ENCODE assay signal across 13 cellular contexts in the genomic region with DNA sequence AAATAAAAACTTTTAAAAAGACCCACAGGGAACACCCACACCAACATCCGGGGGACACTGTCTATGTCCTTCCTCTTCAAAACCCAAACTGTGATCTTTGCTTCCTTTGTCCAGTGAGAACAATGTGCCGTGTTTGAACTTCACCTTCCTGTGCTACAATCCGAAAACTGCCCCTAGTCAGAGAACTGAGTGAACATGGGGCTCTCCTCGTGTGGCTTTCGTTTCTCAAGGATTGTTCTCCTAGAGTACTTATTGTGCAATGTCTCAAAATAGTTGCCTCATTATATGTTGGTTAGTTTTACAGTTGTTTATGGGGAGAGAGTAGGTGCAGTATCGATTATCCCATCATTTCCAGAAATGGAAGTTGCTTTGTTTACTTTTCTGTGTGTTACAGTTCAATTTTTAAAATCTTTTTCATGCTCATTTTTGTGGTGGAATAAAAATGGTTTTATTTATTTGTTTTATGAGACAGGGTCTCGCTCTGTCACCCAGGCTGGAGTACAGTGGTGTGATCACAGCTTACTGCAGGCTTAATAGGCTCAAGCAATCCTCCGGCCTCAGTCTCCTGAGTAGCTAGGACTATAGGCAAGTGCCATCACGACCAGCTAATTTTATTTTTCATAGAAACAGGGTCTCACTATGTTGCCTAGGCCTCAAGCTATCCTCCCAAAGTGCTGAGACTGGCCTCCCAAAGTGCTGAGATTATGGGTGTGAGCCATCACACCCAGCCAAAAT. TPM values are rescaled to one million over a fixed set of nuclear protein-coding genes. Genes with fewer than 3 reads are reported as not detected.
A peak's percentile ranks its signal among the peaks of the same experiment; 100 is the strongest.
DNase-seq lines count a peak whose midpoint lies in the region; ATAC-seq, FAIRE-seq and TF ChIP-seq lines count a peak whose summit lies in the region.
"Had no signal": no experiment of that assay in that cellular context is flagged by ENCODE, and none has a peak within 500 bp of the region (broad histone marks: within the 10 kb centered on the region; RNA-seq: fewer than 3 reads in every experiment).

No MANE protein-coding gene starts in this region.

- POLR2A ChIA-PET in A549 (lab: Yijun Ruan, JAX), result no interaction called here
- POLR2A ChIA-PET in WTC11 (lab: Charles Lee), result no interaction called here

- no peak for TF ChIP-seq CTCF in A549 (IDR thresholded peaks at IDR 0.05)
- TF ChIP-seq CTCF in WTC11 (IDR thresholded peaks at IDR 0.05), result no peak
- TF ChIP-seq CTCF in prostate gland (IDR thresholded peaks at IDR 0.05), result no peak

- TF ChIP-seq POLR2A in A549 (IDR thresholded peaks at IDR 0.05; ENCODE audit: low read length) (no peak), prostate gland (IDR thresholded peaks at IDR 0.05) (no peak), GM12892 (IDR thresholded peaks at IDR 0.05; ENCODE audit: low read depth, low read length) (no peak)

- no peak for ATAC-seq in A549
- no peak for ATAC-seq in WTC11
- peak; percentile 63 to 65 for ATAC-seq in right cardiac atrium

- no peaks in the 10 kb centered on the region for H3K4me1 ChIP-seq in A549
- H3K4me1 ChIP-seq in right cardiac atrium (ENCODE audit: control insufficient read depth, insufficient read depth, low read length), result no peaks in the 10 kb centered on the region
- no peaks in the 10 kb centered on the region for H3K4me1 ChIP-seq in prostate gland (replicated peaks)

- H3K4me1 Mint-ChIP-seq in WTC11, result no peaks in the 10 kb centered on the region

- no peak overlapping the region for H3K4me2 ChIP-seq in A549

- no peaks in the 10 kb centered on the region for H3K36me3 ChIP-seq in prostate gland

- H3K27me3 ChIP-seq in right cardiac atrium (ENCODE audit: control insufficient read depth, insufficient read depth) (no peaks in the 10 kb centered on the region), prostate gland (replicated peaks; ENCODE audit: insufficient read depth) (no peaks in the 10 kb centered on the region)
- H3K27me3 ChIP-seq: esophagus muscularis mucosa had no signal

- H3K27ac ChIP-seq in A549 (no peak overlapping the region), right cardiac atrium (ENCODE audit: low read length) (peak overlapping the region; percentile 27), prostate gland (no peak overlapping the region)

- TF ChIP-seq RAD21 in A549 (conservative IDR thresholded peaks at IDR 0.05 in 1 of 2, IDR thresholded peaks at IDR 0.05 in 1 of 2) (no peak), Ishikawa (IDR thresholded peaks at IDR 0.05; ENCODE audit: low read depth) (no peak)

- intact Hi-C loops in right cardiac atrium (cut with DNase I) (no loop called here), prostate gland (cut with DNase I) (no loop called here)

- no peak overlapping the region for H3K4me3 ChIP-seq in A549
- no peak overlapping the region for H3K4me3 ChIP-seq in right cardiac atrium (ENCODE audit: low read length)
- no peak overlapping the region for H3K4me3 ChIP-seq in prostate gland
- H3K4me3 ChIP-seq: esophagus muscularis mucosa had no signal

- no peaks in the 10 kb centered on the region for H3K9me3 Mint-ChIP-seq in WTC11

- TF ChIP-seq EP300 in A549 (IDR thresholded peaks at IDR 0.05), result no peak
- no peak for TF ChIP-seq EP300 in Ishikawa (IDR thresholded peaks at IDR 0.05; ENCODE audit: borderline replicate concordance)

- H3K4me3 Mint-ChIP-seq in WTC11, result no peak overlapping the region

- DNase-seq in A549 (ENCODE audit: low read depth in 1 of 2, low spot score in 1 of 2), result no peak
- DNase-seq in WTC11 (ENCODE audit: low spot score), result no peak
- peak in 1 of 3 donors; percentile 36 for DNase-seq in right cardiac atrium
- DNase-seq in NCI-H187 treated with DMSO at 0.1 percent for 48 hours (lab: John Stamatoyannopoulos, UW), result no peak
- no peak for DNase-seq in prostate gland (ENCODE audit: low spot score)
- no peak for DNase-seq in GM12892 (ENCODE audit: insufficient read length)
- no peak for DNase-seq in NCI-H2196 (lab: John Stamatoyannopoulos, UW; ENCODE audit: unreplicated experiment)
- DNase-seq: activated CD4-positive, CD25-positive, alpha-beta regulatory T cell; NCI-H1694; NCI-H774; posterior cingulate gyrus had no signal

- FAIRE-seq in A549 (lab: Jason Lieb, UNC), result no peak
- no peak for FAIRE-seq in GM12892 (lab: Jason Lieb, UNC)

- CTCF ChIA-PET in A549 (lab: Yijun Ruan, JAX), result no interaction called here
- CTCF ChIA-PET in WTC11 (lab: Charles Lee), result no interaction called here

- H3K9me3 ChIP-seq in A549 (no peaks in the 10 kb centered on the region), right cardiac atrium (ENCODE audit: control insufficient read depth, low read length) (no peaks in the 10 kb centered on the region), prostate gland (no peaks in the 10 kb centered on the region)
- H3K9me3 ChIP-seq: esophagus muscularis mucosa had no signal

- no peak overlapping the region for H3K27ac Mint-ChIP-seq in WTC11

- H3K36me3 Mint-ChIP-seq in WTC11, result peaks cover 53% of the 10 kb centered on the region

- no peaks in the 10 kb centered on the region for H3K27me3 Mint-ChIP-seq in WTC11 (ENCODE audit: low read depth)

- 90% methylated on average over 8 of the region's 9 CpGs for WGBS in A549 (ENCODE audit: missing lambda C conversion rate)
- WGBS in right cardiac atrium, result 61% methylated on average over 9 of the region's 9 CpGs
- 59% methylated on average over 9 of the region's 9 CpGs for WGBS in prostate gland

TF ChIP-seq in A549, 52 proteins besides CTCF, POLR2A, EP300 and RAD21:
- TF ChIP-seq CEBPB (IDR thresholded peaks at IDR 0.05), result peak; percentile 41 to 55; a peak in 3 of 4 replicates
- TF ChIP-seq NR3C1 (IDR thresholded peaks at IDR 0.05), result no peak

TF ChIP-seq in Ishikawa, 13 proteins besides CTCF, POLR2A, EP300 and RAD21:
- no peak for TF ChIP-seq CREB1 (IDR thresholded peaks at IDR 0.05; ENCODE audit: low read depth)
- 0 out of 2 replicates have a peak, but pooled peaks have one; percentile 14 for TF ChIP-seq CEBPB (IDR thresholded peaks at IDR 0.05)
TF ChIP-seq in Ishikawa: peak in this region for 1.

TF ChIP-seq in WTC11, 78 proteins besides CTCF, POLR2A, EP300 and RAD21:
- TF ChIP-seq JUN (CRISPR knock-in tag; IDR thresholded peaks at IDR 0.05) (no peak), GABPB1 (CRISPR knock-in tag; IDR thresholded peaks at IDR 0.05) (peak; percentile 78), ZNF232 (CRISPR knock-in tag; IDR thresholded peaks at IDR 0.05) (no peak), SMAD4 (CRISPR knock-in tag; IDR thresholded peaks at IDR 0.05) (no peak), NFATC4 (CRISPR knock-in tag; IDR thresholded peaks at IDR 0.05) (no peak)
- TF ChIP-seq, protein P1, sequence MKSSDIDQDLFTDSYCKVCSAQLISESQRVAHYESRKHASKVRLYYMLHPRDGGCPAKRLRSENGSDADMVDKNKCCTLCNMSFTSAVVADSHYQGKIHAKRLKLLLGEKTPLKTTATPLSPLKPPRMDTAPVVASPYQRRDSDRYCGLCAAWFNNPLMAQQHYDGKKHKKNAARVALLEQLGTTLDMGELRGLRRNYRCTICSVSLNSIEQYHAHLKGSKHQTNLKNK (CRISPR knock-in tag; IDR thresholded peaks at IDR 0.05), result no peak

RNA-seq across cellular contexts. Expression of a gene that starts 29.9 kb away (rescaled TPM):
- polyA plus RNA-seq in A549 (2011; rRNA removed) (220 and 278 TPM in 2 replicates), A549 (2017; fragmentation: RNase III; extraction: RNeasy Plus Mini Kit Qiagen cat#74134 plus additional on column Dnase treatment) (333 to 337 TPM (median 337 TPM) in 3 replicates), right cardiac atrium (89.3 TPM)
- 131 and 141 TPM in 2 replicates for polyA plus RNA-seq in A549 (2012; cell fraction: cytosol; rRNA removed)
- polyA plus RNA-seq in A549 (2012; cell fraction: nucleus; rRNA removed), result 114 and 217 TPM in 2 replicates
- polyA minus RNA-seq in A549 (2011; rRNA and poly(A)+ RNA removed), result 117 TPM in 2 replicates
- total RNA-seq in WTC11 (2021) (373 to 398 TPM (median 379 TPM) in 3 replicates), right cardiac atrium (100 to 1,000 TPM in 2 of 4 donors, 10 to 100 TPM in 2; 88.4 to 123 (median 107) TPM), prostate gland (100 to 1,000 TPM; 191 to 295 TPM)
- polyA plus RNA-seq in GM12892 (2012; ENCODE audit: missing spikeins), result 236 TPM

Comparison
In these comparisons a context has a peak if more than half of its experiments do, and no peak if none do; other contexts are left out.
1. ATAC-seq: peak in right cardiac atrium (2 of 2); none in A549 (0 of 2) and WTC11 (single experiment).